1 cellular context compared by ENCODE assay signal in genomic region chr3:183074881-183075280, GRCh38.
A peak's percentile ranks its signal among the peaks of the same experiment; 100 is the strongest.
TF ChIP-seq lines count a peak whose summit lies in the region.

No MANE protein-coding gene starts in this region.

TF ChIP-seq in K562, 482 proteins besides CTCF, POLR2A, EP300 and RAD21 (continued from another document):
- TF ChIP-seq ZNF146 (CRISPR knock-in tag; IDR thresholded peaks at IDR 0.05; ENCODE audit: unreplicated experiment) (peak; percentile 81), NRF1 (conservative IDR thresholded peaks at IDR 0.05 in 1 of 2, IDR thresholded peaks at IDR 0.05 in 1 of 2) (no peak), NKRF (IDR thresholded peaks at IDR 0.05; ENCODE audit: borderline replicate concordance) (no peak), RERE (CRISPR knock-in tag; IDR thresholded peaks at IDR 0.05; ENCODE audit: borderline replicate concordance) (no peak), ZKSCAN3 (CRISPR knock-in tag; IDR thresholded peaks at IDR 0.05) (no peak), ZBTB7A (IDR thresholded peaks at IDR 0.05; ENCODE audit: borderline replicate concordance, control insufficient read depth, low read depth, low read length) (no peak), NFYB (IDR thresholded peaks at IDR 0.05; ENCODE audit: extremely low read depth, insufficient read length) (no peak)
